10 cellular contexts compared by ENCODE assay signal in the genomic region with DNA sequence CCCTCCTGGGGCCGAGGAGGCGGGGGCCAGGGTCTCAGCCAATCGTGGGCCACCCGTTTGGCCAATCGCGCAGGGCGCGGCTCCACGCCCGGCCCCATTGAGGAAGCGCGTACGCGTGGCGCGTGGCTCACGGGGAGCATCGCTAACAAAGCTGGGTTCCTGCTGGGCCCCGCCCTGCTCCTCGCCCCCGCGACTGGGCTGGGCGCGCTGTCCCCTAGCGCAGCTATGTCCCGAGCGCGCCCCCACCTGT. TPM values are rescaled to one million over a fixed set of nuclear protein-coding genes. Genes with fewer than 3 reads are reported as not detected.
DNase-seq lines count a peak whose midpoint lies in the region; ATAC-seq lines count a peak whose summit lies in the region.
"Had no signal": no experiment of that assay in that cellular context is flagged by ENCODE, and none has a peak within 500 bp of the region (broad histone marks: within the 10 kb centered on the region; RNA-seq: fewer than 3 reads in every experiment).

No MANE protein-coding gene starts in this region.

- ATAC-seq in left ventricle myocardium superior (peak; percentile 55), HG03280 (IDR thresholded peaks at IDR 0.05; ENCODE audit: unreplicated experiment) (no peak), GM19328 (IDR thresholded peaks at IDR 0.05; ENCODE audit: unreplicated experiment) (no peak)

- intact Hi-C loops in left ventricle myocardium superior (cut with micrococcal nuclease) = no loop called here

- peak overlapping the region in 5 of 7 experiments; percentile 35 to 51 (median 38) for H3K4me3 ChIP-seq in skin epidermis

- DNase-seq in DMS153 (lab: John Stamatoyannopoulos, UW) (peak; percentile 34), left ventricle myocardium superior (peak; percentile 76), hippocampal formation (lab: John Stamatoyannopoulos, UW) (no peak), middle frontal gyrus (ENCODE audit: extremely low spot score, low spot score) (no peak)
- DNase-seq in activated CD4-positive, alpha-beta T cell treated with anti-CD3 and anti-CD28 coated beads, Interleukin-2, amount 50 U/mL, for 48 hours = peak; percentile 45 to 51
- DNase-seq: NCI-H82; stimulated activated naive B cell treated with anti-CD40 and anti-IgM and Interleukin-4, amounts not matched to agents 10 μg/mL and 1 μg/mL and 100 μg/mL, for 72 hours had no signal

- H3K27ac ChIP-seq in skin epidermis = no peak overlapping the region

RNA-seq across cellular contexts. Expression of a gene that starts 0.6 kb away (rescaled TPM):
- total RNA-seq in left ventricle myocardium superior = 0.17 TPM

RNA-seq across cellular contexts. Expression of a gene that starts 30.7 kb away (rescaled TPM):
- 66.5 TPM for total RNA-seq in left ventricle myocardium superior

RNA-seq across cellular contexts. Expression of a gene that starts 30.8 kb away (rescaled TPM):
- total RNA-seq in left ventricle myocardium superior = 19.9 TPM

Comparison
In these comparisons a context has a peak if more than half of its experiments do, and no peak if none do; other contexts are left out.
1. DNase-seq: peak in DMS153 (single experiment), activated CD4-positive, alpha-beta T cell treated with anti-CD3 and anti-CD28 coated beads, Interleukin-2, amount 50 U/mL, for 48 hours (2 of 2) and left ventricle myocardium superior (single experiment); none in hippocampal formation (0 of 2) and middle frontal gyrus (single experiment).